In genomic region chr1:244050835-244051444, GRCh38 we compare ENCODE assay signal across 8 cellular contexts. TPM values are rescaled to one million over a fixed set of nuclear protein-coding genes. Genes with fewer than 3 reads are reported as not detected.
DNase-seq lines count a peak whose midpoint lies in the region; ATAC-seq and TF ChIP-seq lines count a peak whose summit lies in the region.

Gene ZBTB18, plus strand, starts transcription at chr1:244051283. Its CDS starts 149 bp downstream, at chr1:244051432.

- BruUV-seq in Caco-2 (replicated peaks; lab: Mats Ljungman, UMichigan): no TSS peak

- H3K4me3 Mint-ChIP-seq in Caco-2 (ENCODE audit: unreplicated experiment): peak within 1 kb of the TSS; percentile 85

- CTCF ChIA-PET in Caco-2 (lab: Charles Lee): no interaction called here

- intact Hi-C loops in Caco-2 (cut with micrococcal nuclease; ENCODE audit: unreplicated experiment) (no loop called here), vagina (cut with DNase I) (no loop called here)

- no peak for ATAC-seq in GM18873 (IDR thresholded peaks at IDR 0.05; ENCODE audit: low FRiP score, unreplicated experiment)

- peaks cover 5% of the 10 kb centered on the region for H3K36me3 Mint-ChIP-seq in Caco-2 (ENCODE audit: insufficient read depth, unreplicated experiment)

- no peak within 1 kb of the TSS for H3K27ac Mint-ChIP-seq in Caco-2 (ENCODE audit: unreplicated experiment)

- peak within 1 kb of the TSS; percentile 86 for H3K27ac ChIP-seq in KOPT-K1 (ENCODE audit: low read depth, low read length, poor library complexity, severe bottlenecking)
- peak within 1 kb of the TSS; percentile 75 for H3K27ac ChIP-seq in vagina

- no peak for TF ChIP-seq CTCF in Caco-2 (IDR thresholded peaks at IDR 0.05; ENCODE audit: insufficient read depth in 1 of 2, low read depth in 1 of 2, low read length in 1 of 2, severe bottlenecking in 1 of 2, unreplicated experiment in 1 of 2)
- no peak for TF ChIP-seq CTCF in epithelial cell of esophagus (IDR thresholded peaks at IDR 0.05; ENCODE audit: insufficient read depth, low read depth, low read length, missing control alignments)
- TF ChIP-seq CTCF in vagina (IDR thresholded peaks at IDR 0.05): no peak

- peaks cover 3% of the 10 kb centered on the region for H3K27me3 Mint-ChIP-seq in Caco-2 (ENCODE audit: insufficient read depth, unreplicated experiment)

- no peak for TF ChIP-seq POLR2A in vagina (IDR thresholded peaks at IDR 0.05)

- peak within 1 kb of the TSS; percentile 53 for H3K4me3 ChIP-seq in Caco-2 (ENCODE audit: low read depth, low read length)
- H3K4me3 ChIP-seq in epithelial cell of esophagus (ENCODE audit: low read length): peak within 1 kb of the TSS; percentile 63
- peak within 1 kb of the TSS; percentile 79 to 99 for H3K4me3 ChIP-seq in vagina

- H3K27me3 ChIP-seq in Caco-2 (replicated peaks; ENCODE audit: control insufficient read depth, insufficient read depth, low read length) (no peaks in the 10 kb centered on the region), vagina (no peaks in the 10 kb centered on the region)

- no peaks in the 10 kb centered on the region for H3K9me3 ChIP-seq in Caco-2
- H3K9me3 ChIP-seq in KOPT-K1 (ENCODE audit: insufficient read depth, low read length, poor library complexity, severe bottlenecking): no peaks in the 10 kb centered on the region
- no peaks in the 10 kb centered on the region for H3K9me3 ChIP-seq in vagina

- H3K9me3 Mint-ChIP-seq in Caco-2 (ENCODE audit: unreplicated experiment): no peaks in the 10 kb centered on the region

- H3K4me1 ChIP-seq in Caco-2 (0 out of 2 replicates have a peak, but pooled peaks cover 11% of the 10 kb centered on the region), vagina (peaks cover 37% of the 10 kb centered on the region)

- no peaks in the 10 kb centered on the region for H3K36me3 ChIP-seq in Caco-2 (ENCODE audit: control insufficient read depth, insufficient read depth, low read length)
- peaks cover 28% of the 10 kb centered on the region for H3K36me3 ChIP-seq in KOPT-K1 (ENCODE audit: insufficient read depth, low read length)
- peaks cover 0 to 13% of the 10 kb centered on the region in 2 donors for H3K36me3 ChIP-seq in vagina

- POLR2A ChIA-PET in Caco-2 (lab: Charles Lee): no interaction called here

- no peak for DNase-seq in Caco-2
- DNase-seq in SK-N-DZ (ENCODE audit: low spot score): peak; percentile 97
- no peak for DNase-seq in epithelial cell of esophagus (ENCODE audit: low read depth)
- peak; percentile 79 for DNase-seq in middle frontal gyrus (ENCODE audit: extremely low spot score, low spot score)
- DNase-seq in vagina (ENCODE audit: extremely low spot score in 2 of 2): no peak
- DNase-seq in activated gamma-delta T cell treated with Interleukin-2 at 50 U/mL for 16 hours: no peak

- H3K4me1 Mint-ChIP-seq in Caco-2 (ENCODE audit: low read depth, unreplicated experiment): no peaks in the 10 kb centered on the region

RNA-seq across cellular contexts. Expression of gene ZBTB18, which starts in this region (rescaled TPM):
- total RNA-seq in Caco-2 (2022) (8.8 and 8.9 TPM in 2 replicates), vagina (8.8 TPM)
- 55.1 and 57.2 TPM in 2 replicates for polyA plus RNA-seq in SK-N-DZ (2014; cell fraction: cytosol; rRNA removed)
- 83.0 and 125 TPM in 2 replicates for polyA plus RNA-seq in SK-N-DZ (2014; cell fraction: nucleus; rRNA removed)

Comparison
In these comparisons a context has a peak if more than half of its experiments do, and no peak if none do; other contexts are left out.
1. DNase-seq: peak in SK-N-DZ (single experiment) and middle frontal gyrus (single experiment); none in Caco-2 (0 of 2), epithelial cell of esophagus (single experiment), vagina (0 of 2) and activated gamma-delta T cell treated with Interleukin-2 at 50 U/mL for 16 hours (single experiment).
2. Peak in every context shown above with its lines, with median percentiles within 50 percentile points of each other: H3K4me3 ChIP-seq.